In genomic region chr15:38049876-38050275, GRCh38 we compare ENCODE assay signal across 25 cellular contexts.
DNase-seq lines count a peak whose midpoint lies in the region; ATAC-seq, FAIRE-seq and TF ChIP-seq lines count a peak whose summit lies in the region.
"Had no signal": no experiment of that assay in that cellular context is flagged by ENCODE, and none has a peak within 500 bp of the region (broad histone marks: within the 10 kb centered on the region; RNA-seq: fewer than 3 reads in every experiment).

No MANE protein-coding gene starts in this region.

- 75 to 83% methylated on average over 2 of the region's 4 CpGs for WGBS in mesodermal cell (ENCODE audit: insufficient coverage in 2 of 2), 2 experiments

- H3F3A ChIP-seq in OCI-LY1 (ENCODE audit: insufficient read depth, low read length): no peaks in the 10 kb centered on the region

- no peaks in the 10 kb centered on the region for H3K79me2 ChIP-seq in OCI-LY1 (ENCODE audit: insufficient read depth, low read length)

- no peaks in the 10 kb centered on the region for H3K27me3 ChIP-seq in BLaER1 treated with 17β-estradiol and CSF1 and Interleukin-3, amounts not matched to agents 10 nM and 100 nM
- H3K27me3 ChIP-seq in OCI-LY1 (ENCODE audit: insufficient read depth, low read length): no peaks in the 10 kb centered on the region
- no peaks in the 10 kb centered on the region for H3K27me3 ChIP-seq in dorsolateral prefrontal cortex
- H3K27me3 ChIP-seq: BE2C, body of pancreas, ovary had no signal

- no peaks in the 10 kb centered on the region for H4K20me1 ChIP-seq in BLaER1 treated with 17β-estradiol and CSF1 and Interleukin-3, amounts not matched to agents 10 nM and 100 nM
- H4K20me1 ChIP-seq in OCI-LY1 (ENCODE audit: insufficient read depth, low read length): no peaks in the 10 kb centered on the region

- H2AFZ ChIP-seq in OCI-LY1 (ENCODE audit: low read length): 0 out of 2 replicates have a peak overlapping the region, but pooled peaks have one; percentile 29

- intact Hi-C loops in dorsolateral prefrontal cortex (cut with DNase I): no loop called here
- intact Hi-C loops in kidney (cut with DNase I): no loop called here

- DNase-seq in epithelial cell of esophagus (ENCODE audit: low read depth): peak; percentile 82
- DNase-seq in dorsolateral prefrontal cortex: no peak
- no peak for DNase-seq in DMS53 (lab: John Stamatoyannopoulos, UW)
- no peak for DNase-seq in kidney
- DNase-seq: activated CD4-positive, alpha-beta T cell treated with anti-CD3 and anti-CD28 coated beads for 36 hours; activated effector memory CD4-positive, alpha-beta T cell treated with anti-CD3 and anti-CD28 coated beads, Interleukin-2, amount 50 U/mL, for 16 hours; activated naive CD8-positive, alpha-beta T cell treated with anti-CD3 and anti-CD28 coated beads, Interleukin-2, amount 10 ng/mL, durations not matched to agents 7 days and 5 days; BE2C; body of pancreas; effector CD4-positive, alpha-beta T cell; foreskin melanocyte; midbrain; natural killer cell; NCI-H146; NCI-H446; NCI-H82; ovary; stimulated activated CD4-positive, alpha-beta T cell treated with anti-CD3 and anti-CD28 coated beads, Interleukin-12 subunit alpha, Interleukin-12 subunit beta, amount 100 ng/mL, for 4 hours; stimulated activated CD4-positive, alpha-beta T cell treated with anti-CD3 and anti-CD28 coated beads, Interleukin-4, amount 100 ng/mL, for 1 hour had no signal

- H3K4me1 ChIP-seq in BLaER1 treated with 17β-estradiol and CSF1 and Interleukin-3, amounts not matched to agents 10 nM and 100 nM: peaks cover 0 to 100% (median 23%) of the 10 kb centered on the region in 10 experiments; a peak in 12 of 20 replicates
- H3K4me1 ChIP-seq in OCI-LY1 (ENCODE audit: insufficient read depth, low read length, severe bottlenecking): no peaks in the 10 kb centered on the region
- H3K4me1 ChIP-seq in mesodermal cell (ENCODE audit: control insufficient read depth, insufficient read depth, low read length, poor library complexity, severe bottlenecking): peaks cover 13% of the 10 kb centered on the region
- H3K4me1 ChIP-seq in kidney (ENCODE audit: control insufficient read depth in 1 of 2, insufficient read depth in 1 of 2, low read depth in 1 of 2, low read length in 2 of 2): no peaks in the 10 kb centered on the region
- H3K4me1 ChIP-seq: BE2C had no signal

- peaks cover 9 to 38% (median 16%) of the 10 kb centered on the region in 11 experiments; a peak in 18 of 22 replicates for H3K9me3 ChIP-seq in BLaER1 treated with 17β-estradiol and CSF1 and Interleukin-3, amounts not matched to agents 10 nM and 100 nM (replicated peaks in 1 of 11)
- H3K9me3 ChIP-seq in OCI-LY1 (ENCODE audit: low read length) (no peaks in the 10 kb centered on the region), mesodermal cell (ENCODE audit: control insufficient read depth, low read length) (no peaks in the 10 kb centered on the region), kidney (ENCODE audit: control insufficient read depth in 1 of 2, low read length in 2 of 2) (no peaks in the 10 kb centered on the region)
- H3K9me3 ChIP-seq: A549, BE2C, body of pancreas, ovary had no signal

- no peak for TF ChIP-seq CTCF in OCI-LY1 (IDR thresholded peaks at IDR 0.05; ENCODE audit: low read length)
- no peak for TF ChIP-seq CTCF in epithelial cell of esophagus (IDR thresholded peaks at IDR 0.05; ENCODE audit: insufficient read depth, low read depth, low read length, missing control alignments)
- no peak for TF ChIP-seq CTCF in dorsolateral prefrontal cortex (IDR thresholded peaks at IDR 0.05 in 54 of 56, conservative IDR thresholded peaks at IDR 0.05 in 2 of 56; ENCODE audit: low read depth in 1 of 56, partially characterized antibody in 56 of 56)
- TF ChIP-seq CTCF in kidney (IDR thresholded peaks at IDR 0.05; ENCODE audit: borderline replicate concordance, extremely low read depth, insufficient read depth): no peak

- peak overlapping the region in 5 of 11 experiments; percentile 71 to 91 (median 83); a peak in 9 of 22 replicates for H3K27ac ChIP-seq in BLaER1 treated with 17β-estradiol and CSF1 and Interleukin-3, amounts not matched to agents 10 nM and 100 nM
- H3K27ac ChIP-seq in OCI-LY1 (ENCODE audit: low read depth, low read length, poor library complexity, severe bottlenecking) (no peak overlapping the region), mesodermal cell (ENCODE audit: low read depth, low read length, severe bottlenecking) (peak overlapping the region; percentile 20), dorsolateral prefrontal cortex (peak overlapping the region in 3 of 59 donors; percentile 22 to 38 (median 33)), kidney (ENCODE audit: low read depth in 2 of 2, low read length in 2 of 2) (peak overlapping the region in 1 of 2 donors; percentile 13)
- H3K27ac ChIP-seq: A549, ovary had no signal

- no peak for ATAC-seq in HG02678 (IDR thresholded peaks at IDR 0.05; ENCODE audit: unreplicated experiment)
- ATAC-seq: A549, HCT116, natural killer cell had no signal

- no peaks in the 10 kb centered on the region for H3K9me2 ChIP-seq in OCI-LY1 (ENCODE audit: low read depth, low read length)

- H3K4me3 ChIP-seq in BLaER1 treated with 17β-estradiol and CSF1 and Interleukin-3, amounts not matched to agents 10 nM and 100 nM: no peak overlapping the region
- H3K4me3 ChIP-seq in OCI-LY1 (ENCODE audit: low read depth, low read length, poor library complexity, severe bottlenecking) (no peak overlapping the region), epithelial cell of esophagus (ENCODE audit: low read length) (no peak overlapping the region), mesodermal cell (ENCODE audit: extremely low read depth, insufficient read depth, low read length, poor library complexity, severe bottlenecking) (no peak overlapping the region), dorsolateral prefrontal cortex (no peak overlapping the region), kidney (ENCODE audit: low read length in 2 of 2) (no peak overlapping the region)
- H3K4me3 ChIP-seq: A549, body of pancreas, ovary had no signal

- H3K36me3 ChIP-seq in BLaER1 treated with 17β-estradiol and CSF1 and Interleukin-3, amounts not matched to agents 10 nM and 100 nM: peaks cover 0 to 4% (median 0%) of the 10 kb centered on the region in 11 experiments; a peak in 1 of 22 replicates
- H3K36me3 ChIP-seq in OCI-LY1 (ENCODE audit: insufficient read depth, low read length) (no peaks in the 10 kb centered on the region), mesodermal cell (ENCODE audit: control insufficient read depth, insufficient read depth, low read length) (no peaks in the 10 kb centered on the region), kidney (ENCODE audit: control insufficient read depth in 1 of 2, insufficient read depth in 2 of 2, low read length in 2 of 2) (no peaks in the 10 kb centered on the region)
- H3K36me3 ChIP-seq: BE2C, ovary had no signal

- peak overlapping the region in 4 of 11 experiments; percentile 70 to 80 (median 74); a peak in 8 of 22 replicates for H3K9ac ChIP-seq in BLaER1 treated with 17β-estradiol and CSF1 and Interleukin-3, amounts not matched to agents 10 nM and 100 nM
- H3K9ac ChIP-seq in OCI-LY1 (ENCODE audit: low read length) (no peak overlapping the region), kidney (ENCODE audit: low read length in 2 of 2) (no peak overlapping the region)

- no peak for FAIRE-seq in kidney (lab: Jason Lieb, UNC)
- FAIRE-seq: A549 had no signal

- H3K4me2 ChIP-seq in BLaER1 treated with 17β-estradiol and CSF1 and Interleukin-3, amounts not matched to agents 10 nM and 100 nM: peak overlapping the region in 6 of 11 experiments; percentile 45 to 77 (median 60); a peak in 10 of 22 replicates
- H3K4me2 ChIP-seq in OCI-LY1 (ENCODE audit: low read length): no peak overlapping the region
